Comparison of ENCODE assay signal across 9 cellular contexts in the genomic region with DNA sequence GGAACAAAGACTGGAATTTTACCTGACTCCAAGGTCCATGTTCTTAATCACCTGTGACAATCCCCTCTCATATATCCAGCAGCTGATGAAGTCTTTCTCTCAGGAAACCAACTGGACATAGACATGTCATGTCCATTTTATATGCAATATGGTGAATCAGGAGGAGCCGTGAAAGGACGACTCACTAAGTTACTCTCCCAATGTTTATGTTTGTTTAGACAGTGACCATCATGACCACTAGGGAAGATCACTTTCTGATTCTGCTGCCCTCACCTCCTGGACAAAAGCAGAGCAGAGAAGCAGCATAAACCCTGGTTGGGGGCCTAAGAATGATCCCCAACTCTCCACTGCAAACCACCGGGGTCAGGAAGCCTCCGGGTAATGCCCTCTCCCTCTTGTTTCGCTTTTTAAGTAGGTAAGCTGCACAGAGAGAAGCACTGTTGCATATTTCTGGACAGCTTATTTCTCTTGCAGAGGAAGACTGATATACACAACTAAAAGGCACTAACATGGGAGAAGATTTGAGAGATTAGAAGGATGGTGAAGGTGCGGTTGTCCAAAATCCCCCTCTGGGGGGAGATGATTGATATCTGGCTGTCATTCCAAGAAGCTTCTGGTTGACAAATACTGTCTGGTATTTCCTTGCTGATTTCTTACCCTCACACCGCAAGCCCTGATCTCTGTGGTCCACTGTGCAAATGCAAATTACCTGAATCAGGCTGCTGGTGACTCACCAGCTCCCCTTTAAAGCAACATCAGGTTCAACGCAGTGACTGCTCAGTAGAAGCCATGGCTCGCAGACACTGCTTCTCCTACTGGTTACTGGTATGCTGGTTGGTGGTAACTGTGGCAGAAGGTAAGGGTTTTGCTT. TPM values are rescaled to one million over a fixed set of nuclear protein-coding genes. Genes with fewer than 3 reads are reported as not detected.
DNase-seq lines count a peak whose midpoint lies in the region; ATAC-seq and TF ChIP-seq lines count a peak whose summit lies in the region.
"Had no signal": no experiment of that assay in that cellular context is flagged by ENCODE, and none has a peak within 500 bp of the region (broad histone marks: within the 10 kb centered on the region; RNA-seq: fewer than 3 reads in every experiment).

A gene with protein sequence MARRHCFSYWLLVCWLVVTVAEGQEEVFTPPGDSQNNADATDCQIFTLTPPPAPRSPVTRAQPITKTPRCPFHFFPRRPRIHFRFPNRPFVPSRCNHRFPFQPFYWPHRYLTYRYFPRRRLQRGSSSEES (plus strand): TSS at position 773 of the 871 bp plus-strand sequence. CDS start 17 bp downstream, at position 790.

- CTCF ChIA-PET in CD8-positive, alpha-beta memory T cell (lab: Charles Lee), result interaction anchor here (1.3 to 1.4 kb wide), 2 partner anchors 12 to 41 kb away, joined by 3 to 5 read pairs; no protein-coding TSS in a partner anchor
- CTCF ChIA-PET in activated B cell treated with CpG ODN at 0.5 μM for 24 hours (lab: Charles Lee), result no interaction called here

- peak; percentile 85 for ATAC-seq in GM19395 (IDR thresholded peaks at IDR 0.05; ENCODE audit: unreplicated experiment)
- peak; percentile 98 for ATAC-seq in HG03280 (IDR thresholded peaks at IDR 0.05; ENCODE audit: unreplicated experiment)
- peak; percentile 91 for ATAC-seq in activated B cell treated with CpG ODN at 0.5 μM for 24 hours (ENCODE audit: low read depth)

- no peak within 1 kb of the TSS for H3K4me3 ChIP-seq in CD8-positive, alpha-beta memory T cell (ENCODE audit: low read length)
- no peak within 1 kb of the TSS for H3K4me3 ChIP-seq in coronary artery

- no peak within 1 kb of the TSS for H3K27ac ChIP-seq in CD8-positive, alpha-beta memory T cell (ENCODE audit: low read depth, low read length)
- H3K27ac ChIP-seq in coronary artery, result no peak within 1 kb of the TSS

- peak within 1 kb of the TSS in 2 of 8 donors; percentile 23 to 61 for H3K27ac Mint-ChIP-seq in CD8-positive, alpha-beta memory T cell
- H3K27ac Mint-ChIP-seq in activated B cell treated with CpG ODN at 0.5 μM for 24 hours (no peak within 1 kb of the TSS), neural crest cell (ENCODE audit: unreplicated experiment) (no peak within 1 kb of the TSS)

- peaks cover 0 to 4% (median 2%) of the 10 kb centered on the region in 3 donors for H3K36me3 Mint-ChIP-seq in CD8-positive, alpha-beta memory T cell
- H3K36me3 Mint-ChIP-seq in activated B cell treated with CpG ODN at 0.5 μM for 24 hours (ENCODE audit: low read depth) (no peaks in the 10 kb centered on the region), neural crest cell (ENCODE audit: low read depth) (no peaks in the 10 kb centered on the region)

- H3K4me1 ChIP-seq in CD8-positive, alpha-beta memory T cell (ENCODE audit: insufficient read depth, low read length), result no peaks in the 10 kb centered on the region

- no peaks in the 10 kb centered on the region for H3K27me3 ChIP-seq in CD8-positive, alpha-beta memory T cell (ENCODE audit: insufficient read depth, low read length, poor library complexity, severe bottlenecking)

- peak in 1 of 5 donors; percentile 1 for DNase-seq in CD8-positive, alpha-beta memory T cell
- no peak for DNase-seq in activated B cell treated with CpG ODN at 0.5 μM for 24 hours
- DNase-seq in neural crest cell (ENCODE audit: low read depth, low spot score), result no peak
- DNase-seq in coronary artery (ENCODE audit: low spot score), result no peak
- DNase-seq in NCI-H2081 (lab: John Stamatoyannopoulos, UW), result no peak
- no peak for DNase-seq in GM19238 (ENCODE audit: insufficient read length, low spot score)

- intact Hi-C loops in activated B cell treated with CpG ODN at 0.5 μM for 24 hours (cut with micrococcal nuclease), result no loop called here

- TF ChIP-seq CTCF in activated B cell treated with CpG ODN at 0.5 μM for 24 hours (IDR thresholded peaks at IDR 0.05), result no peak
- peak; percentile 39 for TF ChIP-seq CTCF in neural crest cell (conservative IDR thresholded peaks at IDR 0.05)
- TF ChIP-seq CTCF in coronary artery (IDR thresholded peaks at IDR 0.05), result no peak

- peak within 1 kb of the TSS in 4 of 7 donors; percentile 28 to 71 (median 38) for H3K4me3 Mint-ChIP-seq in CD8-positive, alpha-beta memory T cell
- no peak within 1 kb of the TSS for H3K4me3 Mint-ChIP-seq in activated B cell treated with CpG ODN at 0.5 μM for 24 hours
- no peak within 1 kb of the TSS for H3K4me3 Mint-ChIP-seq in neural crest cell

- no peaks in the 10 kb centered on the region for H3K9me3 Mint-ChIP-seq in CD8-positive, alpha-beta memory T cell
- H3K9me3 Mint-ChIP-seq in activated B cell treated with CpG ODN at 0.5 μM for 24 hours, result no peaks in the 10 kb centered on the region
- no peaks in the 10 kb centered on the region for H3K9me3 Mint-ChIP-seq in neural crest cell

- no peaks in the 10 kb centered on the region for H3K36me3 ChIP-seq in CD8-positive, alpha-beta memory T cell (ENCODE audit: insufficient read depth, low read length)

- no peaks in the 10 kb centered on the region for H3K9me3 ChIP-seq in CD8-positive, alpha-beta memory T cell (ENCODE audit: low read length)

- peaks cover 8 to 11% (median 10%) of the 10 kb centered on the region in 3 donors for H3K4me1 Mint-ChIP-seq in CD8-positive, alpha-beta memory T cell
- peaks cover 17% of the 10 kb centered on the region for H3K4me1 Mint-ChIP-seq in activated B cell treated with CpG ODN at 0.5 μM for 24 hours
- no peaks in the 10 kb centered on the region for H3K4me1 Mint-ChIP-seq in neural crest cell

- POLR2A ChIA-PET in CD8-positive, alpha-beta memory T cell (lab: Charles Lee), result interaction anchor here (0.5 kb wide), 1 partner anchor 340 kb away, joined by 3 read pairs; no protein-coding TSS in a partner anchor
- POLR2A ChIA-PET in activated B cell treated with CpG ODN at 0.5 μM for 24 hours (lab: Charles Lee), result interaction anchor here (1.3 kb wide), 1 partner anchor 41 kb away, joined by 7 read pairs; a partner anchor contains a TSS

- H3K27me3 Mint-ChIP-seq in CD8-positive, alpha-beta memory T cell, result peaks cover 8 to 34% of the 10 kb centered on the region in 2 donors
- H3K27me3 Mint-ChIP-seq in activated B cell treated with CpG ODN at 0.5 μM for 24 hours, result peaks cover 4% of the 10 kb centered on the region
- H3K27me3 Mint-ChIP-seq in neural crest cell (ENCODE audit: low read depth), result peaks cover 5% of the 10 kb centered on the region

RNA-seq across cellular contexts. Expression of the gene that starts here (rescaled TPM):
- not detected for total RNA-seq in CD8-positive, alpha-beta memory T cell
- 0.25 TPM for polyA plus RNA-seq in CD8-positive, alpha-beta memory T cell
- total RNA-seq in activated B cell treated with CpG ODN at 0.5 μM for 24 hours, result not detected in 2 replicates
- total RNA-seq in neural crest cell, result not detected in 2 replicates
- total RNA-seq: fibroblast of lung had no signal
- polyA plus RNA-seq: fibroblast of lung had no signal

Comparison
In these comparisons a context has a peak if more than half of its experiments do, and no peak if none do; other contexts are left out.
1. Peak in ATAC-seq in activated B cell treated with CpG ODN at 0.5 μM for 24 hours; RNA of the gene not detected or under 1 TPM.
2. H3K4me3 Mint-ChIP-seq: peak in CD8-positive, alpha-beta memory T cell (4 of 7); none in activated B cell treated with CpG ODN at 0.5 μM for 24 hours (single experiment) and neural crest cell (single experiment).
3. Peak in every context shown above with its lines, with median percentiles within 50 percentile points of each other: ATAC-seq.